9 cellular contexts compared by ENCODE assay signal in genomic region chr16:71479420-71479819, GRCh38. TPM values are rescaled to one million over a fixed set of nuclear protein-coding genes. Genes with fewer than 3 reads are reported as not detected.
A peak's percentile ranks its signal among the peaks of the same experiment; 100 is the strongest.
DNase-seq lines count a peak whose midpoint lies in the region; ATAC-seq, FAIRE-seq and TF ChIP-seq lines count a peak whose summit lies in the region.
"Had no signal": no experiment of that assay in that cellular context is flagged by ENCODE, and none has a peak within 500 bp of the region (broad histone marks: within the 10 kb centered on the region; RNA-seq: fewer than 3 reads in every experiment).

No MANE protein-coding gene starts in this region.

- H3K9ac ChIP-seq in endothelial cell of umbilical vein (replicated peaks; ENCODE audit: extremely low read depth, insufficient read depth, low read length), result no peak overlapping the region

- TF ChIP-seq POLR2A in endothelial cell of umbilical vein (IDR thresholded peaks at IDR 0.05; ENCODE audit: low read depth, low read length) (no peak), esophagus muscularis mucosa (IDR thresholded peaks at IDR 0.05; ENCODE audit: low read depth) (no peak)

- dilution Hi-C loops in endothelial cell of umbilical vein (cut with MboI; ENCODE audit: extremely low pct_ligation_motif_present, low sequenced_read_pairs), result no loop called here

- H3K9me3 ChIP-seq in endothelial cell of umbilical vein (replicated peaks; ENCODE audit: control insufficient read depth, insufficient read depth, low read length) (no peaks in the 10 kb centered on the region), small intestine (ENCODE audit: control insufficient read depth, low read depth) (no peaks in the 10 kb centered on the region), esophagus muscularis mucosa (no peaks in the 10 kb centered on the region)
- H3K9me3 ChIP-seq: prostate gland had no signal

- no peaks in the 10 kb centered on the region for H3K79me2 ChIP-seq in endothelial cell of umbilical vein (ENCODE audit: control insufficient read depth, insufficient read depth, low read length)

- POLR2A ChIA-PET in endothelial cell of umbilical vein (lab: Charles Lee), result no interaction called here

- no TSS peak for BruUV-seq in endothelial cell of umbilical vein (replicated peaks; lab: Mats Ljungman, UMichigan)

- TF ChIP-seq EP300 in esophagus muscularis mucosa (IDR thresholded peaks at IDR 0.05), result no peak

- WGBS in small intestine, 3 donors, result 22 to 43% (median 30%) methylated on average over 3 of the region's 3 CpGs
- WGBS in esophagus muscularis mucosa, result 57% methylated on average over 3 of the region's 3 CpGs

- H3K27ac ChIP-seq in endothelial cell of umbilical vein (ENCODE audit: insufficient read depth, low read depth, low read length) (no peak overlapping the region), small intestine (ENCODE audit: low read depth in 1 of 2, low read length in 1 of 2) (no peak overlapping the region), esophagus muscularis mucosa (replicated peaks in 1 of 4) (no peak overlapping the region)
- H3K27ac ChIP-seq: prostate gland had no signal

- H2AFZ ChIP-seq in endothelial cell of umbilical vein (ENCODE audit: low read depth, low read length), result no peak overlapping the region

- CTCF ChIA-PET in endothelial cell of umbilical vein (lab: Charles Lee), result interaction anchor here (0.6 to 2.0 kb wide), 19 partner anchors 8 to 229 kb away, joined by 3 to 15 read pairs (median 4); partner anchors contain the start of gene ZNF23

- FAIRE-seq in endothelial cell of umbilical vein (lab: Jason Lieb, UNC) (peak; percentile 76), small intestine (lab: Jason Lieb, UNC) (no peak)

- H3K4me1 ChIP-seq in endothelial cell of umbilical vein (ENCODE audit: control insufficient read depth, extremely low read depth, insufficient read depth, low read length) (no peaks in the 10 kb centered on the region), small intestine (ENCODE audit: control insufficient read depth in 2 of 2, insufficient read depth in 1 of 2, low read depth in 1 of 2, low read length in 1 of 2) (no peaks in the 10 kb centered on the region), esophagus muscularis mucosa (peaks cover 6 to 12% (median 10%) of the 10 kb centered on the region in 4 donors)
- H3K4me1 ChIP-seq: prostate gland had no signal

- intact Hi-C loops in endothelial cell of umbilical vein (cut with micrococcal nuclease), result loop anchor here (1.0 kb wide), 1 partner anchor 58 kb away; no protein-coding TSS in a partner anchor
- intact Hi-C loops in esophagus muscularis mucosa (cut with DNase I), result no loop called here

- H3K9me1 ChIP-seq in endothelial cell of umbilical vein (replicated peaks; ENCODE audit: control insufficient read depth, extremely low read depth, insufficient read depth, low read length), result no peaks in the 10 kb centered on the region

- no peaks in the 10 kb centered on the region for H3K36me3 ChIP-seq in endothelial cell of umbilical vein (ENCODE audit: control insufficient read depth in 2 of 2, extremely low read depth in 1 of 2, insufficient read depth in 2 of 2, low read length in 2 of 2)
- H3K36me3 ChIP-seq in small intestine (ENCODE audit: control insufficient read depth in 2 of 2, insufficient read depth in 2 of 2, low read length in 2 of 2), result peaks cover 2 to 8% of the 10 kb centered on the region in 2 donors
- H3K36me3 ChIP-seq in esophagus muscularis mucosa, result peaks cover 25 to 59% (median 43%) of the 10 kb centered on the region in 4 donors
- H3K36me3 ChIP-seq: prostate gland had no signal

- H3K27me3 ChIP-seq in endothelial cell of umbilical vein (ENCODE audit: control insufficient read depth in 2 of 2, insufficient read depth in 2 of 2, low read length in 2 of 2), result no peaks in the 10 kb centered on the region
- no peaks in the 10 kb centered on the region for H3K27me3 ChIP-seq in small intestine (ENCODE audit: control insufficient read depth in 2 of 2, insufficient read depth in 2 of 2, low read length in 2 of 2)
- H3K27me3 ChIP-seq in esophagus muscularis mucosa, result no peaks in the 10 kb centered on the region

- H3K4me3 ChIP-seq in endothelial cell of umbilical vein (replicated peaks in 1 of 3; ENCODE audit: insufficient read depth in 1 of 3, low read depth in 1 of 3, low read length in 3 of 3) (no peak overlapping the region), small intestine (ENCODE audit: low read depth in 1 of 2, low read length in 2 of 2) (no peak overlapping the region), esophagus muscularis mucosa (no peak overlapping the region)
- H3K4me3 ChIP-seq: prostate gland had no signal

- no peaks in the 10 kb centered on the region for H4K20me1 ChIP-seq in endothelial cell of umbilical vein (replicated peaks; ENCODE audit: control insufficient read depth, extremely low read depth, insufficient read depth, low read length)

- no peak for ATAC-seq in GM18909 (IDR thresholded peaks at IDR 0.05; ENCODE audit: poor library complexity, unreplicated experiment)

- TF ChIP-seq CTCF in endothelial cell of umbilical vein (IDR thresholded peaks at IDR 0.05; ENCODE audit: extremely low read depth in 1 of 2, insufficient read depth in 1 of 2, low read depth in 1 of 2, low read length in 2 of 2) (peak; percentile 44 to 70), esophagus muscularis mucosa (IDR thresholded peaks at IDR 0.05) (peak in 1 of 3 experiments; percentile 10)

- no peak overlapping the region for H3K4me2 ChIP-seq in endothelial cell of umbilical vein (ENCODE audit: insufficient read depth, low read length)

- DNase-seq in NCI-H2081 (lab: John Stamatoyannopoulos, UW) (peak; percentile 2 to 3), NCI-H2081 treated with DMSO at 0.1 percent for 48 hours (lab: John Stamatoyannopoulos, UW) (no peak), NCI-H69 (lab: John Stamatoyannopoulos, UW) (peak; percentile 24), endothelial cell of umbilical vein (ENCODE audit: low read depth, low spot score) (peak; percentile 19), small intestine (peak; percentile 32), esophagus muscularis mucosa (ENCODE audit: extremely low spot score) (no peak)
- DNase-seq in activated T-cell treated with anti-CD3 and anti-CD28 coated beads, Interleukin-2, amount 50 U/mL, for 1 hour, result no peak

TF ChIP-seq in endothelial cell of umbilical vein, 7 proteins besides CTCF, POLR2A, EP300 and RAD21 (continues in another document):
- TF ChIP-seq MAX (IDR thresholded peaks at IDR 0.05; ENCODE audit: insufficient read depth, insufficient read length) (no peak), MYC (IDR thresholded peaks at IDR 0.05; ENCODE audit: low read depth, low read length) (no peak), JUN (IDR thresholded peaks at IDR 0.05; ENCODE audit: borderline replicate concordance, insufficient read depth, insufficient read length, low read depth) (no peak), POLR2AphosphoS5 (IDR thresholded peaks at IDR 0.05; ENCODE audit: insufficient read depth, low read depth, low read length) (no peak)

RNA-seq across cellular contexts. Expression of gene ZNF19, which starts 9.7 kb away (rescaled TPM):
- total RNA-seq in endothelial cell of umbilical vein, result 2.3 and 2.6 TPM in 2 replicates
- polyA plus RNA-seq in endothelial cell of umbilical vein, result 0.64 and 0.98 TPM in 2 replicates
- polyA plus RNA-seq in endothelial cell of umbilical vein (2011; cell fraction: cytosol; rRNA removed), result 0.35 and 0.62 TPM in 2 replicates
- polyA plus RNA-seq in endothelial cell of umbilical vein (2011; cell fraction: nucleus; rRNA removed), result 2.6 and 2.8 TPM in 2 replicates
- 0.72 and 0.95 TPM in 2 replicates for polyA plus RNA-seq in endothelial cell of umbilical vein (2012)
- polyA minus RNA-seq in endothelial cell of umbilical vein, result 3.1 and 3.5 TPM in 2 replicates
- polyA minus RNA-seq in endothelial cell of umbilical vein (2011; cell fraction: cytosol; rRNA and poly(A)+ RNA removed), result 0.41 TPM
- 8.0 and 8.3 TPM in 2 replicates for polyA minus RNA-seq in endothelial cell of umbilical vein (2011; cell fraction: nucleus; rRNA and poly(A)+ RNA removed)
- 1 to 10 TPM; 1.3 to 1.9 (median 1.8) TPM for polyA plus RNA-seq in small intestine
- total RNA-seq in esophagus muscularis mucosa, result 1 to 10 TPM; 2.3 to 4.0 (median 2.9) TPM

RNA-seq across cellular contexts. Expression of gene ZNF23, which starts 17.4 kb away (rescaled TPM):
- total RNA-seq in endothelial cell of umbilical vein (4.7 and 6.4 TPM in 2 replicates), esophagus muscularis mucosa (10 to 100 TPM in 3 of 4 donors, 1 to 10 TPM in 1; 9.4 to 12.5 (median 11.2) TPM)
- polyA plus RNA-seq in endothelial cell of umbilical vein (2.1 TPM in 2 replicates), small intestine (1 to 10 TPM; 3.5 to 5.1 (median 4.7) TPM)
- 2.6 and 2.9 TPM in 2 replicates for polyA plus RNA-seq in endothelial cell of umbilical vein (2011; cell fraction: cytosol; rRNA removed)
- polyA plus RNA-seq in endothelial cell of umbilical vein (2011; cell fraction: nucleus; rRNA removed), result 5.0 and 7.5 TPM in 2 replicates
- polyA plus RNA-seq in endothelial cell of umbilical vein (2012), result 7.8 and 8.6 TPM in 2 replicates
- polyA minus RNA-seq in endothelial cell of umbilical vein, result 3.6 and 7.1 TPM in 2 replicates
- 1.8 TPM for polyA minus RNA-seq in endothelial cell of umbilical vein (2011; cell fraction: cytosol; rRNA and poly(A)+ RNA removed)
- 2.7 and 4.6 TPM in 2 replicates for polyA minus RNA-seq in endothelial cell of umbilical vein (2011; cell fraction: nucleus; rRNA and poly(A)+ RNA removed)

RNA-seq across cellular contexts. Expression of gene TLE7, which starts 37.6 kb away (rescaled TPM):
- total RNA-seq in endothelial cell of umbilical vein (not detected in 2 replicates), esophagus muscularis mucosa (not detected)
- polyA plus RNA-seq in endothelial cell of umbilical vein (not detected in 2 replicates), small intestine (not detected)
- not detected in 2 replicates for polyA plus RNA-seq in endothelial cell of umbilical vein (2011; cell fraction: cytosol; rRNA removed)
- polyA plus RNA-seq in endothelial cell of umbilical vein (2011; cell fraction: nucleus; rRNA removed), result not detected in 2 replicates
- not detected in 2 replicates for polyA plus RNA-seq in endothelial cell of umbilical vein (2012)
- not detected in 2 replicates for polyA minus RNA-seq in endothelial cell of umbilical vein
- not detected for polyA minus RNA-seq in endothelial cell of umbilical vein (2011; cell fraction: cytosol; rRNA and poly(A)+ RNA removed)
- not detected in 2 replicates for polyA minus RNA-seq in endothelial cell of umbilical vein (2011; cell fraction: nucleus; rRNA and poly(A)+ RNA removed)

RNA-seq across cellular contexts. Expression of gene CHST4, which starts 46.8 kb away (rescaled TPM):
- total RNA-seq in endothelial cell of umbilical vein (not detected in 2 replicates), esophagus muscularis mucosa (under 1 TPM in 2 of 4 donors, not detected in 2; 0.26 to 0.63 TPM)
- polyA plus RNA-seq in endothelial cell of umbilical vein (not detected in 2 replicates), small intestine (under 1 TPM in 1 of 3 donors, not detected in 2; 0.06 TPM)
- not detected in 2 replicates for polyA plus RNA-seq in endothelial cell of umbilical vein (2011; cell fraction: cytosol; rRNA removed)
- polyA plus RNA-seq in endothelial cell of umbilical vein (2011; cell fraction: nucleus; rRNA removed), result not detected in 2 replicates
- polyA plus RNA-seq in endothelial cell of umbilical vein (2012), result not detected in 2 replicates
- polyA minus RNA-seq in endothelial cell of umbilical vein, result not detected in 2 replicates
- polyA minus RNA-seq in endothelial cell of umbilical vein (2011; cell fraction: cytosol; rRNA and poly(A)+ RNA removed), result not detected
- polyA minus RNA-seq in endothelial cell of umbilical vein (2011; cell fraction: nucleus; rRNA and poly(A)+ RNA removed), result not detected in 2 replicates

Comparison
In these comparisons a context has a peak if more than half of its experiments do, and no peak if none do; other contexts are left out.
1. DNase-seq: peak in NCI-H2081 (2 of 2), NCI-H69 (single experiment), endothelial cell of umbilical vein (single experiment) and small intestine (single experiment); none in NCI-H2081 treated with DMSO at 0.1 percent for 48 hours (single experiment), activated T-cell treated with anti-CD3 and anti-CD28 coated beads, Interleukin-2, amount 50 U/mL, for 1 hour (single experiment) and esophagus muscularis mucosa (single experiment).